Comparison of ENCODE assay signal across 17 cellular contexts in genomic region chr10:6037975-6038624, GRCh38. TPM values are rescaled to one million over a fixed set of nuclear protein-coding genes. Genes with fewer than 3 reads are reported as not detected.
A peak's percentile ranks its signal among the peaks of the same experiment; 100 is the strongest.
DNase-seq lines count a peak whose midpoint lies in the region; ATAC-seq, FAIRE-seq and TF ChIP-seq lines count a peak whose summit lies in the region.
"Had no signal": no experiment of that assay in that cellular context is flagged by ENCODE, and none has a peak within 500 bp of the region (broad histone marks: within the 10 kb centered on the region; RNA-seq: fewer than 3 reads in every experiment).

No MANE protein-coding gene starts in this region.

- H3K9me3 Mint-ChIP-seq in activated CD8-positive, alpha-beta memory T cell treated with anti-CD3 and anti-CD28 coated beads, Interleukin-2, amount 10 ng/mL, durations not matched to agents 7 days and 5 days (ENCODE audit: low read depth) = no peaks in the 10 kb centered on the region
- H3K9me3 Mint-ChIP-seq in T-helper 1 cell treated with Interleukin-12 subunit alpha and Interleukin-12 subunit beta and Interleukin-4 antibody, amounts not matched to agents 30 μg/mL and 1 μg/mL, for 36 hours = peaks cover 5% of the 10 kb centered on the region
- H3K9me3 Mint-ChIP-seq: activated B cell treated with CpG ODN at 0.5 μM for 24 hours, neural progenitor cell had no signal

- H4K20me1 ChIP-seq in GM12878 (ENCODE audit: control insufficient read depth, insufficient read depth) = no peaks in the 10 kb centered on the region

- TF ChIP-seq CTCF in GM12878 (IDR thresholded peaks at IDR 0.05 in 2 of 3, conservative IDR thresholded peaks at IDR 0.05 in 1 of 3; ENCODE audit: control insufficient read depth in 2 of 3, extremely low read depth in 1 of 3, insufficient read depth in 1 of 3, low read depth in 3 of 3, low read length in 3 of 3) = no peak
- no peak for TF ChIP-seq CTCF in omental fat pad (IDR thresholded peaks at IDR 0.05)

- H3K4me2 ChIP-seq in GM12878 (ENCODE audit: control insufficient read depth, insufficient read depth) = no peak overlapping the region
- H3K4me2 ChIP-seq: neural progenitor cell had no signal

- TF ChIP-seq RAD21 in GM12878 (IDR thresholded peaks at IDR 0.05; ENCODE audit: insufficient read depth, low read depth, low read length) = no peak

- RAD21 ChIA-PET in GM12878 (lab: Charles Lee; ENCODE audit: unreplicated experiment) = interaction anchor here (1.1 to 1.8 kb wide), 2 partner anchors 10 to 12 kb away, joined by 3 to 8 read pairs; no protein-coding TSS in a partner anchor

- no peak overlapping the region for H2AFZ ChIP-seq in GM12878 (ENCODE audit: control insufficient read depth, low read depth, low read length)
- H2AFZ ChIP-seq: neural progenitor cell had no signal

- no peaks in the 10 kb centered on the region; the same call in 2 of the 3 replicates for H3K9me3 ChIP-seq in GM12878 (replicated peaks; ENCODE audit: control insufficient read depth, insufficient read depth, low read length)
- H3K9me3 ChIP-seq: SJSA1 had no signal

- no peak for TF ChIP-seq POLR2A in GM12878 (IDR thresholded peaks at IDR 0.05; ENCODE audit: low read depth, low read length)

- no peak for TF ChIP-seq EP300 in GM12878 (IDR thresholded peaks at IDR 0.05; ENCODE audit: borderline replicate concordance in 1 of 2, control insufficient read depth in 1 of 2, low read depth in 2 of 2, low read length in 2 of 2)

- H3K4me3 ChIP-seq in GM12878 = no peak overlapping the region
- H3K4me3 ChIP-seq: neural progenitor cell, SJSA1 had no signal

- peaks cover 85% of the 10 kb centered on the region for H3K4me1 Mint-ChIP-seq in activated CD8-positive, alpha-beta memory T cell treated with anti-CD3 and anti-CD28 coated beads, Interleukin-2, amount 10 ng/mL, durations not matched to agents 7 days and 5 days
- peaks cover 61% of the 10 kb centered on the region for H3K4me1 Mint-ChIP-seq in T-helper 1 cell treated with Interleukin-12 subunit alpha and Interleukin-12 subunit beta and Interleukin-4 antibody, amounts not matched to agents 30 μg/mL and 1 μg/mL, for 36 hours (ENCODE audit: low read depth)
- H3K4me1 Mint-ChIP-seq: neural progenitor cell had no signal

- in situ Hi-C loops in GM12878 (cut with MboI) = no loop called here

- peaks cover 12% of the 10 kb centered on the region; the same call in 1 of the 2 replicates for H3K4me1 ChIP-seq in GM12878 (ENCODE audit: control insufficient read depth, insufficient read depth, low read length)
- H3K4me1 ChIP-seq: SJSA1 had no signal

- peak; percentile 65 for DNase-seq in activated CD8-positive, alpha-beta memory T cell treated with anti-CD3 and anti-CD28 coated beads, Interleukin-2, amount 10 ng/mL, durations not matched to agents 7 days and 5 days
- no peak for DNase-seq in activated CD8-positive, alpha-beta memory T cell treated with anti-CD3 and anti-CD28 coated beads, Interleukin-2, amount 50 U/mL, for 48 hours
- DNase-seq in GM12878 (ENCODE audit: low read depth, low spot score) (no peak), omental fat pad (ENCODE audit: low spot score) (no peak)
- peak; percentile 24 for DNase-seq in stimulated activated CD8-positive, alpha-beta memory T cell treated with anti-CD3 and anti-CD28 coated beads, Interleukin-4, amount 100 ng/mL, for 48 hours
- DNase-seq: ACHN, activated B cell treated with CpG ODN at 0.5 μM for 24 hours, left ventricle myocardium superior, NCI-H2171 had no signal

- intact Hi-C loops in GM12878 (cut with micrococcal nuclease; ENCODE audit: unreplicated experiment) = no loop called here

- CTCF ChIA-PET in activated CD8-positive, alpha-beta memory T cell treated with anti-CD3 and anti-CD28 coated beads, Interleukin-2, amount 10 ng/mL, durations not matched to agents 7 days and 5 days (lab: Charles Lee) = interaction anchor here (1.3 to 3.1 kb wide), 5 partner anchors 20 to 60 kb away, joined by 3 to 16 read pairs (median 7); no protein-coding TSS in a partner anchor
- CTCF ChIA-PET in GM12878 (lab: Yijun Ruan, JAX) = interaction anchor here (0.7 to 1.9 kb wide), 6 partner anchors 11 to 49 kb away, joined by 3 to 7 read pairs (median 3); no protein-coding TSS in a partner anchor

- SMC1A ChIA-PET in GM12878 (lab: Charles Lee; ENCODE audit: uncharacterized antibody, unreplicated experiment) = interaction anchor here (0.9 to 2.7 kb wide), 8 partner anchors 11 to 61 kb away, joined by 3 to 15 read pairs (median 5); partner anchors contain the start of gene IL15RA

- peak overlapping the region; percentile 83 for H3K27ac Mint-ChIP-seq in activated CD8-positive, alpha-beta memory T cell treated with anti-CD3 and anti-CD28 coated beads, Interleukin-2, amount 10 ng/mL, durations not matched to agents 7 days and 5 days
- peak overlapping the region; percentile 28 for H3K27ac Mint-ChIP-seq in T-helper 1 cell treated with Interleukin-12 subunit alpha and Interleukin-12 subunit beta and Interleukin-4 antibody, amounts not matched to agents 30 μg/mL and 1 μg/mL, for 36 hours
- H3K27ac Mint-ChIP-seq: neural progenitor cell had no signal

- H3K27me3 Mint-ChIP-seq in activated CD8-positive, alpha-beta memory T cell treated with anti-CD3 and anti-CD28 coated beads, Interleukin-2, amount 10 ng/mL, durations not matched to agents 7 days and 5 days = no peaks in the 10 kb centered on the region
- H3K27me3 Mint-ChIP-seq in T-helper 1 cell treated with Interleukin-12 subunit alpha and Interleukin-12 subunit beta and Interleukin-4 antibody, amounts not matched to agents 30 μg/mL and 1 μg/mL, for 36 hours (ENCODE audit: low read depth) = no peaks in the 10 kb centered on the region
- H3K27me3 Mint-ChIP-seq: activated B cell treated with CpG ODN at 0.5 μM for 24 hours had no signal

- no peak overlapping the region for H3K4me3 Mint-ChIP-seq in activated CD8-positive, alpha-beta memory T cell treated with anti-CD3 and anti-CD28 coated beads, Interleukin-2, amount 10 ng/mL, durations not matched to agents 7 days and 5 days
- peak overlapping the region; percentile 32 for H3K4me3 Mint-ChIP-seq in T-helper 1 cell treated with Interleukin-12 subunit alpha and Interleukin-12 subunit beta and Interleukin-4 antibody, amounts not matched to agents 30 μg/mL and 1 μg/mL, for 36 hours
- H3K4me3 Mint-ChIP-seq: neural progenitor cell had no signal

- peaks cover 80% of the 10 kb centered on the region for H3K36me3 Mint-ChIP-seq in activated CD8-positive, alpha-beta memory T cell treated with anti-CD3 and anti-CD28 coated beads, Interleukin-2, amount 10 ng/mL, durations not matched to agents 7 days and 5 days
- peaks cover 70% of the 10 kb centered on the region for H3K36me3 Mint-ChIP-seq in T-helper 1 cell treated with Interleukin-12 subunit alpha and Interleukin-12 subunit beta and Interleukin-4 antibody, amounts not matched to agents 30 μg/mL and 1 μg/mL, for 36 hours (ENCODE audit: low read depth)
- H3K36me3 Mint-ChIP-seq: neural progenitor cell had no signal

- POLR2A ChIA-PET in GM12878 (lab: Charles Lee) = no interaction called here

- ATAC-seq in activated CD8-positive, alpha-beta memory T cell treated with anti-CD3 and anti-CD28 coated beads, Interleukin-2, amount 10 ng/mL, durations not matched to agents 7 days and 5 days = peak; percentile 75
- ATAC-seq in GM12878 = peak; percentile 46
- ATAC-seq in HG03108 (IDR thresholded peaks at IDR 0.05; ENCODE audit: unreplicated experiment) = no peak
- ATAC-seq in HG02973 (IDR thresholded peaks at IDR 0.05; ENCODE audit: unreplicated experiment) = no peak
- ATAC-seq in omental fat pad (ENCODE audit: low FRiP score) = no peak
- ATAC-seq: left ventricle myocardium superior, sciatic nerve had no signal

- no peak overlapping the region for H3K27ac ChIP-seq in GM12878 (ENCODE audit: control insufficient read depth, insufficient read depth)
- H3K27ac ChIP-seq: neural progenitor cell, SJSA1 had no signal

- WGBS in GM12878 (ENCODE audit: insufficient coverage, insufficient replicate concordance, low lambda C conversion rate, missing lambda C conversion rate) = 44% methylated on average over 3 of the region's 3 CpGs

- FAIRE-seq in GM12878 (lab: Jason Lieb, UNC) = no peak

- no peaks in the 10 kb centered on the region for H3K79me2 ChIP-seq in GM12878 (ENCODE audit: control insufficient read depth, insufficient read depth, low read length)

- H3K27me3 ChIP-seq in GM12878 (replicated peaks in 1 of 2; ENCODE audit: control insufficient read depth in 2 of 2, insufficient read depth in 2 of 2, low read length in 1 of 2) = no peaks in the 10 kb centered on the region
- H3K27me3 ChIP-seq: neural progenitor cell had no signal

- H3K36me3 ChIP-seq in GM12878 (ENCODE audit: control insufficient read depth in 2 of 2, insufficient read depth in 2 of 2, low read length in 1 of 2) = no peaks in the 10 kb centered on the region
- H3K36me3 ChIP-seq: neural progenitor cell, SJSA1 had no signal

- H3K9ac ChIP-seq in GM12878 (ENCODE audit: control insufficient read depth, insufficient read depth, low read length) = no peak overlapping the region
- H3K9ac ChIP-seq: neural progenitor cell had no signal

- BruUV-seq in GM12878 (replicated peaks; lab: Mats Ljungman, UMichigan) = no TSS peak

RNA-seq across cellular contexts. Expression of gene IL2RA, which starts 24.1 kb away (rescaled TPM):
- 100 to 1,000 TPM; 302 to 832 TPM for total RNA-seq in activated CD8-positive, alpha-beta memory T cell treated with anti-CD3 and anti-CD28 coated beads, Interleukin-2, amount 10 ng/mL, durations not matched to agents 7 days and 5 days
- 4.9 and 10.7 TPM in 2 replicates for total RNA-seq in GM12878 (2013; cell fraction: nucleolus; rRNA removed)
- 3.4 and 4.0 TPM in 2 replicates for total RNA-seq in GM12878 (2014; rRNA removed)
- 5.0 and 5.3 TPM in 2 replicates for total RNA-seq in GM12878 (2014; rRNA removed; fragmentation: Illumina TruSeq; extraction: Trizol)
- total RNA-seq in GM12878 (2021) = 5.0 and 5.3 TPM in 2 replicates
- 0.97 TPM for polyA plus RNA-seq in GM12878 (2011; ENCODE audit: low read depth)
- polyA plus RNA-seq in GM12878 (2011; rRNA removed) = 2.2 and 2.4 TPM in 2 replicates
- 1.2 TPM in 2 replicates for polyA plus RNA-seq in GM12878 (2011; cell fraction: cytosol; rRNA removed)
- 0.80 and 1.1 TPM in 2 replicates for polyA plus RNA-seq in GM12878 (2011; cell fraction: nucleus; rRNA removed)
- 1.3 and 2.2 TPM in 2 replicates for polyA plus RNA-seq in GM12878 (2012)
- 5.6 and 6.0 TPM in 2 replicates for polyA plus RNA-seq in GM12878 (2014; fragmentation: Illumina TruSeq; extraction: Trizol)
- polyA plus RNA-seq in GM12878 (2014; fragmentation: Nextera tagmentation; extraction: Ambion mirVana) = 1 to 10 TPM; 3.3 to 5.1 TPM
- 3.4 and 3.9 TPM in 2 replicates for polyA plus RNA-seq in GM12878 (2014; rRNA removed)
- polyA plus RNA-seq in GM12878 (2016; fragmentation: Nextera tagmentation; extraction: Ambion mirVana) = 1 to 10 TPM; 4.8 to 5.7 TPM
- polyA minus RNA-seq in GM12878 (2011; rRNA and poly(A)+ RNA removed) = 1.0 and 1.1 TPM in 2 replicates
- polyA minus RNA-seq in GM12878 (2011; cell fraction: cytosol; rRNA and poly(A)+ RNA removed) = not detected in 2 replicates
- polyA minus RNA-seq in GM12878 (2011; cell fraction: nucleus; rRNA and poly(A)+ RNA removed) = 0.77 and 1.2 TPM in 2 replicates
- 10 to 100 TPM in 1 of 4 donors, 1 to 10 TPM in 2, under 1 TPM in 1; 0.69 to 25.0 (median 7.1) TPM for total RNA-seq in omental fat pad
- total RNA-seq: fibroblast of lung, HT-29, SJSA1 had no signal
- polyA plus RNA-seq: fibroblast of lung had no signal

RNA-seq across cellular contexts. Expression of gene RBM17, which starts 50.7 kb away (rescaled TPM):
- 100 to 1,000 TPM; 205 to 267 TPM for total RNA-seq in activated CD8-positive, alpha-beta memory T cell treated with anti-CD3 and anti-CD28 coated beads, Interleukin-2, amount 10 ng/mL, durations not matched to agents 7 days and 5 days
- 136 and 141 TPM in 2 replicates for total RNA-seq in GM12878 (2013; cell fraction: nucleolus; rRNA removed)
- total RNA-seq in GM12878 (2014; rRNA removed) (38.3 and 49.0 TPM in 2 replicates), GM12878 (2014; rRNA removed; fragmentation: Illumina TruSeq; extraction: Trizol) (85.7 and 94.1 TPM in 2 replicates), GM12878 (2021) (101 and 106 TPM in 2 replicates), omental fat pad (10 to 100 TPM; 58.2 to 97.9 (median 80.0) TPM)
- 52.6 TPM for polyA plus RNA-seq in GM12878 (2011; ENCODE audit: low read depth)
- polyA plus RNA-seq in GM12878 (2011; rRNA removed) (64.5 and 65.3 TPM in 2 replicates), GM12878 (2014; fragmentation: Illumina TruSeq; extraction: Trizol) (156 and 160 TPM in 2 replicates), GM12878 (2014; fragmentation: Nextera tagmentation; extraction: Ambion mirVana) (10 to 100 TPM; 28.4 to 45.0 TPM), GM12878 (2014; rRNA removed) (79.9 and 82.1 TPM in 2 replicates), GM12878 (2016; fragmentation: Nextera tagmentation; extraction: Ambion mirVana) (100 to 1,000 TPM; 177 to 181 TPM)
- 33.5 and 38.9 TPM in 2 replicates for polyA plus RNA-seq in GM12878 (2011; cell fraction: cytosol; rRNA removed)
- 130 and 190 TPM in 2 replicates for polyA plus RNA-seq in GM12878 (2011; cell fraction: nucleus; rRNA removed)
- polyA plus RNA-seq in GM12878 (2012) = 73.3 and 80.2 TPM in 2 replicates
- polyA minus RNA-seq in GM12878 (2011; rRNA and poly(A)+ RNA removed) = 22.5 and 26.1 TPM in 2 replicates
- polyA minus RNA-seq in GM12878 (2011; cell fraction: cytosol; rRNA and poly(A)+ RNA removed) = 11.8 and 17.6 TPM in 2 replicates
- polyA minus RNA-seq in GM12878 (2011; cell fraction: nucleus; rRNA and poly(A)+ RNA removed) = 19.2 and 28.1 TPM in 2 replicates

Comparison
In these comparisons a context has a peak if more than half of its experiments do, and no peak if none do; other contexts are left out.
1. DNase-seq: peak in activated CD8-positive, alpha-beta memory T cell treated with anti-CD3 and anti-CD28 coated beads, Interleukin-2, amount 10 ng/mL, durations not matched to agents 7 days and 5 days (single experiment) and stimulated activated CD8-positive, alpha-beta memory T cell treated with anti-CD3 and anti-CD28 coated beads, Interleukin-4, amount 100 ng/mL, for 48 hours (single experiment); none in activated CD8-positive, alpha-beta memory T cell treated with anti-CD3 and anti-CD28 coated beads, Interleukin-2, amount 50 U/mL, for 48 hours (single experiment), GM12878 (single experiment) and omental fat pad (single experiment).
2. ATAC-seq: peak in activated CD8-positive, alpha-beta memory T cell treated with anti-CD3 and anti-CD28 coated beads, Interleukin-2, amount 10 ng/mL, durations not matched to agents 7 days and 5 days (single experiment) and GM12878 (single experiment); none in HG03108 (single experiment), HG02973 (single experiment) and omental fat pad (single experiment).
3. RNA of gene IL2RA, which starts 24.1 kb away (total RNA-seq): 302 to 832 TPM in activated CD8-positive, alpha-beta memory T cell treated with anti-CD3 and anti-CD28 coated beads, Interleukin-2, amount 10 ng/mL, durations not matched to agents 7 days and 5 days; 0.69 to 25.0 TPM in omental fat pad and 3.4 to 10.7 TPM in GM12878; every median in the first group is over 10 times any median in the second.